ENCODE assay signal across 9 cellular contexts in genomic region chr19:48968179-48968661, GRCh38. TPM values are rescaled to one million over a fixed set of nuclear protein-coding genes. Genes with fewer than 3 reads are reported as not detected.
A peak's percentile ranks its signal among the peaks of the same experiment; 100 is the strongest.
DNase-seq lines count a peak whose midpoint lies in the region; ATAC-seq and TF ChIP-seq lines count a peak whose summit lies in the region.
"Had no signal": no experiment of that assay in that cellular context is flagged by ENCODE, and none has a peak within 500 bp of the region (broad histone marks: within the 10 kb centered on the region; RNA-seq: fewer than 3 reads in every experiment).

No MANE protein-coding gene starts in this region.

- POLR2A ChIA-PET in GM10248 (lab: Yijun Ruan, JAX): interaction anchor here (0.6 to 3.8 kb wide), 11 partner anchors 8 to 634 kb away, joined by 3 to 67 read pairs (median 6); partner anchors contain the start of genes GYS1, NUCB1, PPP1R15A and RUVBL2

- H3K27ac Mint-ChIP-seq in activated naive CD4-positive, alpha-beta T cell treated with anti-CD3 and anti-CD28 coated beads, Interleukin-2, amount 50 U/mL, for 24 hours: peak overlapping the region; percentile 70
- H3K27ac Mint-ChIP-seq in activated naive CD8-positive, alpha-beta T cell treated with anti-CD3 and anti-CD28 coated beads for 36 hours: peak overlapping the region; percentile 1

- peaks cover 10% of the 10 kb centered on the region for H3K36me3 Mint-ChIP-seq in activated naive CD4-positive, alpha-beta T cell treated with anti-CD3 and anti-CD28 coated beads, Interleukin-2, amount 50 U/mL, for 24 hours
- peaks cover 37% of the 10 kb centered on the region for H3K36me3 Mint-ChIP-seq in activated naive CD8-positive, alpha-beta T cell treated with anti-CD3 and anti-CD28 coated beads for 36 hours

- intact Hi-C loops in tibial artery (cut with DNase I; ENCODE audit: low total_unique reads): loop anchor here (10.0 kb wide), 1 partner anchor 93 kb away; the partner anchor contains the start of gene PPP1R15A
- intact Hi-C loops in left colon (cut with DNase I, micrococcal nuclease): loop anchor here in 1 of 2 donors (10.0 kb wide), 1 partner anchor 93 kb away; the partner anchor contains the start of gene PPP1R15A

- peaks cover 0 to 54% (median 44%) of the 10 kb centered on the region in 4 donors for H3K4me1 ChIP-seq in tibial artery

- H3K9me3 ChIP-seq in tibial artery: no peaks in the 10 kb centered on the region

- H3K4me3 Mint-ChIP-seq in activated naive CD4-positive, alpha-beta T cell treated with anti-CD3 and anti-CD28 coated beads, Interleukin-2, amount 50 U/mL, for 24 hours: peak overlapping the region; percentile 12
- H3K4me3 Mint-ChIP-seq in activated naive CD8-positive, alpha-beta T cell treated with anti-CD3 and anti-CD28 coated beads for 36 hours: no peak overlapping the region

- no peaks in the 10 kb centered on the region for H3K27me3 Mint-ChIP-seq in activated naive CD4-positive, alpha-beta T cell treated with anti-CD3 and anti-CD28 coated beads, Interleukin-2, amount 50 U/mL, for 24 hours
- H3K27me3 Mint-ChIP-seq in activated naive CD8-positive, alpha-beta T cell treated with anti-CD3 and anti-CD28 coated beads for 36 hours: peaks cover 4% of the 10 kb centered on the region

- H3K4me1 Mint-ChIP-seq in activated naive CD4-positive, alpha-beta T cell treated with anti-CD3 and anti-CD28 coated beads, Interleukin-2, amount 50 U/mL, for 24 hours: peaks cover 44% of the 10 kb centered on the region
- H3K4me1 Mint-ChIP-seq in activated naive CD8-positive, alpha-beta T cell treated with anti-CD3 and anti-CD28 coated beads for 36 hours: peaks cover 33% of the 10 kb centered on the region

- peaks cover 48 to 66% (median 48%) of the 10 kb centered on the region in 3 donors for H3K36me3 ChIP-seq in tibial artery

- H3K9me3 Mint-ChIP-seq in activated naive CD4-positive, alpha-beta T cell treated with anti-CD3 and anti-CD28 coated beads, Interleukin-2, amount 50 U/mL, for 24 hours: no peaks in the 10 kb centered on the region
- peaks cover 3% of the 10 kb centered on the region for H3K9me3 Mint-ChIP-seq in activated naive CD8-positive, alpha-beta T cell treated with anti-CD3 and anti-CD28 coated beads for 36 hours

- H3K4me3 ChIP-seq in tibial artery: no peak overlapping the region

- ATAC-seq in left lobe of liver (peak; percentile 1), left colon (no peak)

- CTCF ChIA-PET in GM10248 (lab: Yijun Ruan, JAX): interaction anchor here (1.0 to 6.3 kb wide), 8 partner anchors 9 to 180 kb away, joined by 3 to 53 read pairs (median 8); partner anchors contain the start of genes GYS1 and RUVBL2

- TF ChIP-seq CTCF in tibial artery (IDR thresholded peaks at IDR 0.05) (no peak), GM10248 (IDR thresholded peaks at IDR 0.05; ENCODE audit: control extremely low read depth, extremely low read depth, low read depth, missing control alignments) (no peak)

- H3K27ac ChIP-seq in tibial artery: peak overlapping the region; percentile 88 to 97

- no peaks in the 10 kb centered on the region for H3K27me3 ChIP-seq in tibial artery

- no peak for DNase-seq in activated naive CD4-positive, alpha-beta T cell (lab: John Stamatoyannopoulos, UW)
- DNase-seq in activated naive CD8-positive, alpha-beta T cell treated with anti-CD3 and anti-CD28 coated beads for 36 hours: no peak
- DNase-seq in left lobe of liver (ENCODE audit: low spot score): peak; percentile 59
- no peak for DNase-seq in tibial artery
- no peak for DNase-seq in GM10248 (ENCODE audit: extremely low spot score)
- DNase-seq in NCI-H2081 (lab: John Stamatoyannopoulos, UW): no peak
- DNase-seq in left colon: no peak

RNA-seq across cellular contexts. Expression of gene FTL, which starts 3.1 kb away (rescaled TPM):
- total RNA-seq in activated naive CD8-positive, alpha-beta T cell treated with anti-CD3 and anti-CD28 coated beads for 36 hours: 1,000 to 10,000 TPM; 1,137 to 1,177 TPM
- total RNA-seq in left lobe of liver (8,713 TPM), left colon (1,000 to 10,000 TPM in 1 of 2 donors, 100 to 1,000 TPM in 1; 931 to 1,901 TPM)

RNA-seq across cellular contexts. Expression of gene BAX, which starts 13.5 kb away (rescaled TPM):
- 100 to 1,000 TPM; 191 TPM for total RNA-seq in activated naive CD8-positive, alpha-beta T cell treated with anti-CD3 and anti-CD28 coated beads for 36 hours
- total RNA-seq in left lobe of liver: 18.9 TPM
- 100 to 1,000 TPM; 128 to 174 TPM for total RNA-seq in left colon

RNA-seq across cellular contexts. Expression of gene GYS1, which starts 24.9 kb away (rescaled TPM):
- total RNA-seq in activated naive CD8-positive, alpha-beta T cell treated with anti-CD3 and anti-CD28 coated beads for 36 hours: 10 to 100 TPM; 48.9 to 57.6 TPM
- 13.6 TPM for total RNA-seq in left lobe of liver
- 10 to 100 TPM; 41.4 to 48.6 TPM for total RNA-seq in left colon

RNA-seq across cellular contexts. Expression of gene RUVBL2, which starts 25.5 kb away (rescaled TPM):
- total RNA-seq in activated naive CD8-positive, alpha-beta T cell treated with anti-CD3 and anti-CD28 coated beads for 36 hours: 100 to 1,000 TPM; 187 to 189 TPM
- total RNA-seq in left lobe of liver: 34.3 TPM
- total RNA-seq in left colon: 10 to 100 TPM; 47.9 to 56.7 TPM

RNA-seq across cellular contexts. Expression of gene DHDH, which starts 34.7 kb away (rescaled TPM):
- 1 to 10 TPM in 1 of 2 experiments, under 1 TPM in 1; 0.74 to 1.1 TPM for total RNA-seq in activated naive CD8-positive, alpha-beta T cell treated with anti-CD3 and anti-CD28 coated beads for 36 hours
- total RNA-seq in left lobe of liver (0.23 TPM), left colon (under 1 TPM in 1 of 2 donors, not detected in 1; 0.56 TPM)
- total RNA-seq: lung microvascular endothelial cell had no signal
